In the genomic region with DNA sequence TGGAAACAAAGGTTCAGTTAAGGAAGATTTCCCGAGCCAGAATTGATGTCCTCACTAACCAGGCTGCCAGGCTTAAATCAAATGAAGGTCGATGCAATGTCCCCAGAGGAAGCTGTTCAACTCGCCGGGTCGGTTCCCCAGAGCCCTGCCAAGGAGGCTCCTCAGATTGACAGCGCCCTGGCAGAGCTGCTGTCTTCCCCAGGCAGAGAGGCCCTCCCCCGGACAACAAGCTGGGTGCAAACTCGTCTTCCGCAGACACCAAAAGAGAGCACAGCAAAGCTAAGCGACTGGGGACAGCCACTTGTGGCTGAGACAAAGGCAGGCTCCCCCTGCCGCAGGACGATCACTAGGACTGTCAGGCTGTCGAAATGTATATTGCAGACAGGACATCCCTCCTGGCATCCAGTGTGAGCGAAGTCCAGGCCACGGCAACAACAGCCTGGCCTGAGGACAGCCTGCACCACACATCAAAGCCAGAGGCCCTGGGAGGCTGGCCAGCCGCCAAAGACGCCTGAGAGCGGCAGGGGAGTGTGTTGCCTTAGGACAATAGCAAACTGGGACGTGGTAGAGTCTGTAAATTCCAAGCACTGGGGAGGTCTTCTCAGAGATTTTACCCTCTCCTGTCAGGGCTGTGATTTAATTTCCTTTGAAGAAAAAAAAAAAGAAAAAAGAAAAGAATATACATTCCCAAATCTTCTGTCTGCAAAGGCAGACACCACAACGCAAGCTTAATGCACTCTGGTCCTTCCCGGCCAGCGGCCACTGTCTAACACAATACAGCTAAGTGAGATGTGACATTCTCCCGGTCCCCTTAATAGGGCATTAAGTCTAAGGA, we compare ENCODE assay signal across 8 cellular contexts.
DNase-seq lines count a peak whose midpoint lies in the region; ATAC-seq and FAIRE-seq lines count a peak whose summit lies in the region.

No MANE protein-coding gene starts in this region.

- no peaks in the 10 kb centered on the region for H3K9me3 ChIP-seq in stomach smooth muscle (ENCODE audit: control insufficient read depth in 2 of 2, low read length in 2 of 2)

- H3K36me3 Mint-ChIP-seq in activated CD8-positive, alpha-beta memory T cell treated with anti-CD3 and anti-CD28 coated beads, Interleukin-2, amount 10 ng/mL, durations not matched to agents 7 days and 5 days: peaks cover 2% of the 10 kb centered on the region

- H3K4me3 ChIP-seq in stomach smooth muscle (ENCODE audit: low read length in 2 of 2): peak overlapping the region; percentile 45 to 71

- H3K27me3 Mint-ChIP-seq in activated CD8-positive, alpha-beta memory T cell treated with anti-CD3 and anti-CD28 coated beads, Interleukin-2, amount 10 ng/mL, durations not matched to agents 7 days and 5 days: no peaks in the 10 kb centered on the region

- peaks cover 20% of the 10 kb centered on the region for H3K4me1 ChIP-seq in stomach smooth muscle (ENCODE audit: control insufficient read depth, insufficient read depth, low read length)

- peak overlapping the region; percentile 89 for H3K27ac Mint-ChIP-seq in activated CD8-positive, alpha-beta memory T cell treated with anti-CD3 and anti-CD28 coated beads, Interleukin-2, amount 10 ng/mL, durations not matched to agents 7 days and 5 days

- ATAC-seq in activated CD8-positive, alpha-beta memory T cell treated with anti-CD3 and anti-CD28 coated beads, Interleukin-2, amount 10 ng/mL, durations not matched to agents 7 days and 5 days: peak; percentile 57
- ATAC-seq in HG03457 (IDR thresholded peaks at IDR 0.05; ENCODE audit: unreplicated experiment): no peak
- ATAC-seq in HG03108 (IDR thresholded peaks at IDR 0.05; ENCODE audit: unreplicated experiment): no peak

- no peaks in the 10 kb centered on the region for H3K9me3 Mint-ChIP-seq in activated CD8-positive, alpha-beta memory T cell treated with anti-CD3 and anti-CD28 coated beads, Interleukin-2, amount 10 ng/mL, durations not matched to agents 7 days and 5 days (ENCODE audit: low read depth)

- DNase-seq in GM04504 (ENCODE audit: low read depth) (peak; percentile 58), NCI-H2081 treated with DMSO at 0.1 percent for 48 hours (lab: John Stamatoyannopoulos, UW) (peak; percentile 23), mesenteric fat pad (ENCODE audit: low spot score) (peak; percentile 93)
- DNase-seq in activated CD8-positive, alpha-beta memory T cell treated with anti-CD3 and anti-CD28 coated beads, Interleukin-2, amount 10 ng/mL, durations not matched to agents 7 days and 5 days: peak; percentile 84

- H3K27me3 ChIP-seq in stomach smooth muscle (ENCODE audit: control insufficient read depth in 1 of 2, insufficient read depth in 2 of 2, low read length in 2 of 2): no peaks in the 10 kb centered on the region

- CTCF ChIA-PET in activated CD8-positive, alpha-beta memory T cell treated with anti-CD3 and anti-CD28 coated beads, Interleukin-2, amount 10 ng/mL, durations not matched to agents 7 days and 5 days (lab: Charles Lee): interaction anchor here (0.9 to 1.6 kb wide), 7 partner anchors 9 to 581 kb away, joined by 3 to 6 read pairs (median 4); no protein-coding TSS in a partner anchor

- peak overlapping the region; percentile 59 for H3K27ac ChIP-seq in stomach smooth muscle (ENCODE audit: low read length)

- no peaks in the 10 kb centered on the region for H3K36me3 ChIP-seq in stomach smooth muscle (ENCODE audit: control insufficient read depth in 2 of 2, insufficient read depth in 2 of 2, low read length in 2 of 2)

- peaks cover 88% of the 10 kb centered on the region for H3K4me1 Mint-ChIP-seq in activated CD8-positive, alpha-beta memory T cell treated with anti-CD3 and anti-CD28 coated beads, Interleukin-2, amount 10 ng/mL, durations not matched to agents 7 days and 5 days

- peak overlapping the region; percentile 74 for H3K4me3 Mint-ChIP-seq in activated CD8-positive, alpha-beta memory T cell treated with anti-CD3 and anti-CD28 coated beads, Interleukin-2, amount 10 ng/mL, durations not matched to agents 7 days and 5 days

- FAIRE-seq in endometrium (lab: Jason Lieb, UNC): peak; percentile 63

- H3K9ac ChIP-seq in stomach smooth muscle (ENCODE audit: low read length in 2 of 2): peak overlapping the region in 1 of 2 donors; percentile 25

Comparison
In these comparisons a context has a peak if more than half of its experiments do, and no peak if none do; other contexts are left out.
1. DNase-seq: peak in every context shown above with its lines; median percentile 93 in mesenteric fat pad; 84 in activated CD8-positive, alpha-beta memory T cell treated with anti-CD3 and anti-CD28 coated beads, Interleukin-2, amount 10 ng/mL, durations not matched to agents 7 days and 5 days; 58 in GM04504; 23 in NCI-H2081 treated with DMSO at 0.1 percent for 48 hours.